In the genomic region with DNA sequence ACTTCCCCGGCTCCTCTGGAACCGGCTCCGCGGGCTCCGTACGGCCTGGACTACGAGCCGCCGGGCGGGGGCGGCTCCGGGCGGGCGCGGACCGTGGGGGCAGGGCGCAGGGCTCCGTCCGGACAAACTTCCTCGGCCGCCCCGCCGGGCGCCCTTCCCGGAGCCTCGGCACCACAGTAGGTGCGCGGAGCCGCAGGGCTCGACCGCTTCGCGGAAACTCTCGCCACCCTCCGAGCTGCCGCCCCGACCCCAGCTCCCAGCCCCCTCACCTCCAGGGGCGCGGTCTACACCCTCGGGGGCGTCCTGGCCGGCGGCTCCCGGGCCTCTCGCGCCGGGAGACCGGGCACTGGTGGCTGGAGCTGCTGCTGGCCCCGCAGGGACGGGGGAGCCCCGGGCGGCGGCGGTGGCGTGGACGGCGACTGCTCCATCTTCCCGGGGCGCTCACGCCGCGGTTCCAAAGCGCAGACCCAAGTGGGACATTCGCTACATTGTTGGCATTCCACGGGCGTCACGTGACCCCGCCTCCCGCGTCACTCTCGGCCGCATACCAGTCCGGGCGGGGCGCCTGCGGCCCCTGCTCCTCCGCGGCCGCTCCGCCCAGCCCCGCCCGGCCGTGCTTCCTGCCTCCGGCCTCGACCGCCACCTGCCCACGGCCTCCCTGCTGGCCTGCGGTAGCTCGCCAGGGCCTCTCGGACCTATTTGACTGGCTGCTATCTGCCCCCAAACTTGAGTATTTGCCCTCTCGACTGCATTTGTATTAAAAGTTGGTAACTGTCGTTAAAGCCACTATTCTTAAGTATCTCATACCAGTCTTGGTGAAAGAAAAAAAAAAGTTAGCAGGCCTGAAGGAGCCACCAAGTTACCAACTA, we compare ENCODE assay signal across 1 cellular context.
TF ChIP-seq lines count a peak whose summit lies in the region.

A gene (minus strand): TSS at position 510 of the 869 bp plus-strand sequence. CDS start 15,560 bp downstream, outside the sequence.

TF ChIP-seq in K562, 482 proteins besides CTCF, POLR2A, EP300 and RAD21 (continued from another document and continues in another):
- TF ChIP-seq HMGN3 (IDR thresholded peaks at IDR 0.05; ENCODE audit: borderline replicate concordance, extremely low read depth, insufficient read length, low read depth, low read length) (peak; percentile 76), RBBP5 (IDR thresholded peaks at IDR 0.05; ENCODE audit: borderline replicate concordance, insufficient read depth, low read length, poor library complexity, severe bottlenecking) (peak; percentile 53), MTA3 (IDR thresholded peaks at IDR 0.05; ENCODE audit: borderline replicate concordance) (0 out of 2 replicates have a peak, but pooled peaks have one; percentile 37), PHF20 (IDR thresholded peaks at IDR 0.05; ENCODE audit: partially characterized antibody) (peak; percentile 12), ZNF561 (CRISPR knock-in tag; conservative IDR thresholded peaks at IDR 0.05) (no peak), SAFB (IDR thresholded peaks at IDR 0.05; ENCODE audit: borderline replicate concordance, low read depth, low read length) (peak; percentile 64; the same call in 1 of the 2 replicates), NCOA1 (IDR thresholded peaks at IDR 0.05; ENCODE audit: low read depth) (no peak), MAZ (CRISPR knock-in tag; conservative IDR thresholded peaks at IDR 0.05 in 1 of 2, IDR thresholded peaks at IDR 0.05 in 1 of 2) (peak; percentile 92 to 97), SIRT6 (IDR thresholded peaks at IDR 0.05; ENCODE audit: low read depth, low read length) (no peak), L3MBTL2 (IDR thresholded peaks at IDR 0.05) (peak; percentile 83), RBM25 (IDR thresholded peaks at IDR 0.05; ENCODE audit: low read depth, low read length, severe bottlenecking) (peak; percentile 6), TEAD2 (tag; IDR thresholded peaks at IDR 0.05) (peak; percentile 94), CXXC5 (CRISPR knock-in tag; IDR thresholded peaks at IDR 0.05) (peak; percentile 96), ZNF699 (CRISPR knock-in tag; IDR thresholded peaks at IDR 0.05; ENCODE audit: insufficient replicate concordance) (no peak), RBFOX2 (IDR thresholded peaks at IDR 0.05; ENCODE audit: low read depth, low read length) (peak; percentile 70), ATF1 (CRISPR knock-in tag; IDR thresholded peaks at IDR 0.05) (no peak), ATF1 (tag; IDR thresholded peaks at IDR 0.05) (peak; percentile 90), HNRNPLL (IDR thresholded peaks at IDR 0.05; ENCODE audit: low read depth, low read length, poor library complexity, severe bottlenecking) (peak; percentile 44), ZNF707 (CRISPR knock-in tag; conservative IDR thresholded peaks at IDR 0.05) (no peak), RBM14 (IDR thresholded peaks at IDR 0.05; ENCODE audit: borderline replicate concordance, insufficient read depth, low read depth, low read length) (no peak), ZEB2 (IDR thresholded peaks at IDR 0.05) (no peak), ETV5 (CRISPR knock-in tag; IDR thresholded peaks at IDR 0.05; ENCODE audit: low read depth) (peak; percentile 82), POLR2G (IDR thresholded peaks at IDR 0.05; ENCODE audit: low read depth, low read length) (peak; percentile 72), ZBTB7A (IDR thresholded peaks at IDR 0.05; ENCODE audit: borderline replicate concordance, control insufficient read depth, low read depth, low read length) (peak; percentile 46; the same call in 1 of the 2 replicates)
- TF ChIP-seq, protein P1, sequence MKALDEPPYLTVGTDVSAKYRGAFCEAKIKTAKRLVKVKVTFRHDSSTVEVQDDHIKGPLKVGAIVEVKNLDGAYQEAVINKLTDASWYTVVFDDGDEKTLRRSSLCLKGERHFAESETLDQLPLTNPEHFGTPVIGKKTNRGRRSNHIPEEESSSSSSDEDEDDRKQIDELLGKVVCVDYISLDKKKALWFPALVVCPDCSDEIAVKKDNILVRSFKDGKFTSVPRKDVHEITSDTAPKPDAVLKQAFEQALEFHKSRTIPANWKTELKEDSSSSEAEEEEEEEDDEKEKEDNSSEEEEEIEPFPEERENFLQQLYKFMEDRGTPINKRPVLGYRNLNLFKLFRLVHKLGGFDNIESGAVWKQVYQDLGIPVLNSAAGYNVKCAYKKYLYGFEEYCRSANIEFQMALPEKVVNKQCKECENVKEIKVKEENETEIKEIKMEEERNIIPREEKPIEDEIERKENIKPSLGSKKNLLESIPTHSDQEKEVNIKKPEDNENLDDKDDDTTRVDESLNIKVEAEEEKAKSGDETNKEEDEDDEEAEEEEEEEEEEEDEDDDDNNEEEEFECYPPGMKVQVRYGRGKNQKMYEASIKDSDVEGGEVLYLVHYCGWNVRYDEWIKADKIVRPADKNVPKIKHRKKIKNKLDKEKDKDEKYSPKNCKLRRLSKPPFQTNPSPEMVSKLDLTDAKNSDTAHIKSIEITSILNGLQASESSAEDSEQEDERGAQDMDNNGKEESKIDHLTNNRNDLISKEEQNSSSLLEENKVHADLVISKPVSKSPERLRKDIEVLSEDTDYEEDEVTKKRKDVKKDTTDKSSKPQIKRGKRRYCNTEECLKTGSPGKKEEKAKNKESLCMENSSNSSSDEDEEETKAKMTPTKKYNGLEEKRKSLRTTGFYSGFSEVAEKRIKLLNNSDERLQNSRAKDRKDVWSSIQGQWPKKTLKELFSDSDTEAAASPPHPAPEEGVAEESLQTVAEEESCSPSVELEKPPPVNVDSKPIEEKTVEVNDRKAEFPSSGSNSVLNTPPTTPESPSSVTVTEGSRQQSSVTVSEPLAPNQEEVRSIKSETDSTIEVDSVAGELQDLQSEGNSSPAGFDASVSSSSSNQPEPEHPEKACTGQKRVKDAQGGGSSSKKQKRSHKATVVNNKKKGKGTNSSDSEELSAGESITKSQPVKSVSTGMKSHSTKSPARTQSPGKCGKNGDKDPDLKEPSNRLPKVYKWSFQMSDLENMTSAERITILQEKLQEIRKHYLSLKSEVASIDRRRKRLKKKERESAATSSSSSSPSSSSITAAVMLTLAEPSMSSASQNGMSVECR (CRISPR knock-in tag; IDR thresholded peaks at IDR 0.05) = peak; percentile 55; the same call in 1 of the 2 replicates
- TF ChIP-seq, protein P2, sequence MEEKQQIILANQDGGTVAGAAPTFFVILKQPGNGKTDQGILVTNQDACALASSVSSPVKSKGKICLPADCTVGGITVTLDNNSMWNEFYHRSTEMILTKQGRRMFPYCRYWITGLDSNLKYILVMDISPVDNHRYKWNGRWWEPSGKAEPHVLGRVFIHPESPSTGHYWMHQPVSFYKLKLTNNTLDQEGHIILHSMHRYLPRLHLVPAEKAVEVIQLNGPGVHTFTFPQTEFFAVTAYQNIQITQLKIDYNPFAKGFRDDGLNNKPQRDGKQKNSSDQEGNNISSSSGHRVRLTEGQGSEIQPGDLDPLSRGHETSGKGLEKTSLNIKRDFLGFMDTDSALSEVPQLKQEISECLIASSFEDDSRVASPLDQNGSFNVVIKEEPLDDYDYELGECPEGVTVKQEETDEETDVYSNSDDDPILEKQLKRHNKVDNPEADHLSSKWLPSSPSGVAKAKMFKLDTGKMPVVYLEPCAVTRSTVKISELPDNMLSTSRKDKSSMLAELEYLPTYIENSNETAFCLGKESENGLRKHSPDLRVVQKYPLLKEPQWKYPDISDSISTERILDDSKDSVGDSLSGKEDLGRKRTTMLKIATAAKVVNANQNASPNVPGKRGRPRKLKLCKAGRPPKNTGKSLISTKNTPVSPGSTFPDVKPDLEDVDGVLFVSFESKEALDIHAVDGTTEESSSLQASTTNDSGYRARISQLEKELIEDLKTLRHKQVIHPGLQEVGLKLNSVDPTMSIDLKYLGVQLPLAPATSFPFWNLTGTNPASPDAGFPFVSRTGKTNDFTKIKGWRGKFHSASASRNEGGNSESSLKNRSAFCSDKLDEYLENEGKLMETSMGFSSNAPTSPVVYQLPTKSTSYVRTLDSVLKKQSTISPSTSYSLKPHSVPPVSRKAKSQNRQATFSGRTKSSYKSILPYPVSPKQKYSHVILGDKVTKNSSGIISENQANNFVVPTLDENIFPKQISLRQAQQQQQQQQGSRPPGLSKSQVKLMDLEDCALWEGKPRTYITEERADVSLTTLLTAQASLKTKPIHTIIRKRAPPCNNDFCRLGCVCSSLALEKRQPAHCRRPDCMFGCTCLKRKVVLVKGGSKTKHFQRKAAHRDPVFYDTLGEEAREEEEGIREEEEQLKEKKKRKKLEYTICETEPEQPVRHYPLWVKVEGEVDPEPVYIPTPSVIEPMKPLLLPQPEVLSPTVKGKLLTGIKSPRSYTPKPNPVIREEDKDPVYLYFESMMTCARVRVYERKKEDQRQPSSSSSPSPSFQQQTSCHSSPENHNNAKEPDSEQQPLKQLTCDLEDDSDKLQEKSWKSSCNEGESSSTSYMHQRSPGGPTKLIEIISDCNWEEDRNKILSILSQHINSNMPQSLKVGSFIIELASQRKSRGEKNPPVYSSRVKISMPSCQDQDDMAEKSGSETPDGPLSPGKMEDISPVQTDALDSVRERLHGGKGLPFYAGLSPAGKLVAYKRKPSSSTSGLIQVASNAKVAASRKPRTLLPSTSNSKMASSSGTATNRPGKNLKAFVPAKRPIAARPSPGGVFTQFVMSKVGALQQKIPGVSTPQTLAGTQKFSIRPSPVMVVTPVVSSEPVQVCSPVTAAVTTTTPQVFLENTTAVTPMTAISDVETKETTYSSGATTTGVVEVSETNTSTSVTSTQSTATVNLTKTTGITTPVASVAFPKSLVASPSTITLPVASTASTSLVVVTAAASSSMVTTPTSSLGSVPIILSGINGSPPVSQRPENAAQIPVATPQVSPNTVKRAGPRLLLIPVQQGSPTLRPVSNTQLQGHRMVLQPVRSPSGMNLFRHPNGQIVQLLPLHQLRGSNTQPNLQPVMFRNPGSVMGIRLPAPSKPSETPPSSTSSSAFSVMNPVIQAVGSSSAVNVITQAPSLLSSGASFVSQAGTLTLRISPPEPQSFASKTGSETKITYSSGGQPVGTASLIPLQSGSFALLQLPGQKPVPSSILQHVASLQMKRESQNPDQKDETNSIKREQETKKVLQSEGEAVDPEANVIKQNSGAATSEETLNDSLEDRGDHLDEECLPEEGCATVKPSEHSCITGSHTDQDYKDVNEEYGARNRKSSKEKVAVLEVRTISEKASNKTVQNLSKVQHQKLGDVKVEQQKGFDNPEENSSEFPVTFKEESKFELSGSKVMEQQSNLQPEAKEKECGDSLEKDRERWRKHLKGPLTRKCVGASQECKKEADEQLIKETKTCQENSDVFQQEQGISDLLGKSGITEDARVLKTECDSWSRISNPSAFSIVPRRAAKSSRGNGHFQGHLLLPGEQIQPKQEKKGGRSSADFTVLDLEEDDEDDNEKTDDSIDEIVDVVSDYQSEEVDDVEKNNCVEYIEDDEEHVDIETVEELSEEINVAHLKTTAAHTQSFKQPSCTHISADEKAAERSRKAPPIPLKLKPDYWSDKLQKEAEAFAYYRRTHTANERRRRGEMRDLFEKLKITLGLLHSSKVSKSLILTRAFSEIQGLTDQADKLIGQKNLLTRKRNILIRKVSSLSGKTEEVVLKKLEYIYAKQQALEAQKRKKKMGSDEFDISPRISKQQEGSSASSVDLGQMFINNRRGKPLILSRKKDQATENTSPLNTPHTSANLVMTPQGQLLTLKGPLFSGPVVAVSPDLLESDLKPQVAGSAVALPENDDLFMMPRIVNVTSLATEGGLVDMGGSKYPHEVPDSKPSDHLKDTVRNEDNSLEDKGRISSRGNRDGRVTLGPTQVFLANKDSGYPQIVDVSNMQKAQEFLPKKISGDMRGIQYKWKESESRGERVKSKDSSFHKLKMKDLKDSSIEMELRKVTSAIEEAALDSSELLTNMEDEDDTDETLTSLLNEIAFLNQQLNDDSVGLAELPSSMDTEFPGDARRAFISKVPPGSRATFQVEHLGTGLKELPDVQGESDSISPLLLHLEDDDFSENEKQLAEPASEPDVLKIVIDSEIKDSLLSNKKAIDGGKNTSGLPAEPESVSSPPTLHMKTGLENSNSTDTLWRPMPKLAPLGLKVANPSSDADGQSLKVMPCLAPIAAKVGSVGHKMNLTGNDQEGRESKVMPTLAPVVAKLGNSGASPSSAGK (IDR thresholded peaks at IDR 0.05) = peak; percentile 61
- TF ChIP-seq, protein P3, sequence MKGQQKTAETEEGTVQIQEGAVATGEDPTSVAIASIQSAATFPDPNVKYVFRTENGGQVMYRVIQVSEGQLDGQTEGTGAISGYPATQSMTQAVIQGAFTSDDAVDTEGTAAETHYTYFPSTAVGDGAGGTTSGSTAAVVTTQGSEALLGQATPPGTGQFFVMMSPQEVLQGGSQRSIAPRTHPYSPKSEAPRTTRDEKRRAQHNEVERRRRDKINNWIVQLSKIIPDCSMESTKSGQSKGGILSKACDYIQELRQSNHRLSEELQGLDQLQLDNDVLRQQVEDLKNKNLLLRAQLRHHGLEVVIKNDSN (CRISPR knock-in tag; IDR thresholded peaks at IDR 0.05) = peak; percentile 93
- TF ChIP-seq, protein P4, sequence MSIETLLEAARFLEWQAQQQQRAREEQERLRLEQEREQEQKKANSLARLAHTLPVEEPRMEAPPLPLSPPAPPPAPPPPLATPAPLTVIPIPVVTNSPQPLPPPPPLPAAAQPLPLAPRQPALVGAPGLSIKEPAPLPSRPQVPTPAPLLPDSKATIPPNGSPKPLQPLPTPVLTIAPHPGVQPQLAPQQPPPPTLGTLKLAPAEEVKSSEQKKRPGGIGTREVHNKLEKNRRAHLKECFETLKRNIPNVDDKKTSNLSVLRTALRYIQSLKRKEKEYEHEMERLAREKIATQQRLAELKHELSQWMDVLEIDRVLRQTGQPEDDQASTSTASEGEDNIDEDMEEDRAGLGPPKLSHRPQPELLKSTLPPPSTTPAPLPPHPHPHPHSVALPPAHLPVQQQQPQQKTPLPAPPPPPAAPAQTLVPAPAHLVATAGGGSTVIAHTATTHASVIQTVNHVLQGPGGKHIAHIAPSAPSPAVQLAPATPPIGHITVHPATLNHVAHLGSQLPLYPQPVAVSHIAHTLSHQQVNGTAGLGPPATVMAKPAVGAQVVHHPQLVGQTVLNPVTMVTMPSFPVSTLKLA (conservative IDR thresholded peaks at IDR 0.05) = peak in 1 of 2 experiments; percentile 42; a peak in 1 of 4 replicates
- TF ChIP-seq, protein P5, sequence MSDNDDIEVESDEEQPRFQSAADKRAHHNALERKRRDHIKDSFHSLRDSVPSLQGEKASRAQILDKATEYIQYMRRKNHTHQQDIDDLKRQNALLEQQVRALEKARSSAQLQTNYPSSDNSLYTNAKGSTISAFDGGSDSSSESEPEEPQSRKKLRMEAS (CRISPR knock-in tag; IDR thresholded peaks at IDR 0.05) = peak; percentile 49
- TF ChIP-seq, protein P6, sequence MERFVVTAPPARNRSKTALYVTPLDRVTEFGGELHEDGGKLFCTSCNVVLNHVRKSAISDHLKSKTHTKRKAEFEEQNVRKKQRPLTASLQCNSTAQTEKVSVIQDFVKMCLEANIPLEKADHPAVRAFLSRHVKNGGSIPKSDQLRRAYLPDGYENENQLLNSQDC (CRISPR knock-in tag; IDR thresholded peaks at IDR 0.05) = no peak
- TF ChIP-seq, protein P7, sequence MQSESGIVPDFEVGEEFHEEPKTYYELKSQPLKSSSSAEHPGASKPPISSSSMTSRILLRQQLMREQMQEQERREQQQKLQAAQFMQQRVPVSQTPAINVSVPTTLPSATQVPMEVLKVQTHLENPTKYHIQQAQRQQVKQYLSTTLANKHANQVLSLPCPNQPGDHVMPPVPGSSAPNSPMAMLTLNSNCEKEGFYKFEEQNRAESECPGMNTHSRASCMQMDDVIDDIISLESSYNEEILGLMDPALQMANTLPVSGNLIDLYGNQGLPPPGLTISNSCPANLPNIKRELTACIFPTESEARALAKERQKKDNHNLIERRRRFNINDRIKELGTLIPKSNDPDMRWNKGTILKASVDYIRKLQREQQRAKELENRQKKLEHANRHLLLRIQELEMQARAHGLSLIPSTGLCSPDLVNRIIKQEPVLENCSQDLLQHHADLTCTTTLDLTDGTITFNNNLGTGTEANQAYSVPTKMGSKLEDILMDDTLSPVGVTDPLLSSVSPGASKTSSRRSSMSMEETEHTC (IDR thresholded peaks at IDR 0.05) = peak; percentile 52; the same call in 1 of the 2 replicates
- TF ChIP-seq, protein P8, sequence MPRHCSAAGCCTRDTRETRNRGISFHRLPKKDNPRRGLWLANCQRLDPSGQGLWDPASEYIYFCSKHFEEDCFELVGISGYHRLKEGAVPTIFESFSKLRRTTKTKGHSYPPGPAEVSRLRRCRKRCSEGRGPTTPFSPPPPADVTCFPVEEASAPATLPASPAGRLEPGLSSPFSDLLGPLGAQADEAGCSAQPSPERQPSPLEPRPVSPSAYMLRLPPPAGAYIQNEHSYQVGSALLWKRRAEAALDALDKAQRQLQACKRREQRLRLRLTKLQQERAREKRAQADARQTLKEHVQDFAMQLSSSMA (CRISPR knock-in tag; IDR thresholded peaks at IDR 0.05) = no peak
